17 cellular contexts compared by ENCODE assay signal in genomic region chr11:61328351-61328750, GRCh38. TPM values are rescaled to one million over a fixed set of nuclear protein-coding genes. Genes with fewer than 3 reads are reported as not detected.
DNase-seq lines count a peak whose midpoint lies in the region; ATAC-seq, FAIRE-seq and TF ChIP-seq lines count a peak whose summit lies in the region.
"Had no signal": no experiment of that assay in that cellular context is flagged by ENCODE, and none has a peak within 500 bp of the region (broad histone marks: within the 10 kb centered on the region; RNA-seq: fewer than 3 reads in every experiment).

No MANE protein-coding gene starts in this region.

- H3K9me3 Mint-ChIP-seq in endothelial cell (ENCODE audit: unreplicated experiment), result no peaks in the 10 kb centered on the region

- no peak for FAIRE-seq in RCC 7860 (lab: Jason Lieb, UNC)
- FAIRE-seq: H54 had no signal

- peaks cover 30% of the 10 kb centered on the region for H3K36me3 ChIP-seq in GM23248 (ENCODE audit: low read depth)
- peaks cover 62% of the 10 kb centered on the region for H3K36me3 ChIP-seq in osteoblast (ENCODE audit: insufficient read depth, low read length)

- H3K27ac Mint-ChIP-seq in endothelial cell (ENCODE audit: unreplicated experiment), result peak overlapping the region; percentile 13

- in situ Hi-C loops in GM23248 (cut with MboI), result no loop called here

- 91 to 93% methylated on average over 9 of the region's 9 CpGs for WGBS in GM23248 (ENCODE audit: low coverage in 1 of 2, low lambda C conversion rate in 2 of 2, missing lambda C conversion rate in 2 of 2), 2 experiments

- no peaks in the 10 kb centered on the region for H4K20me1 ChIP-seq in GM23248 (ENCODE audit: insufficient read depth)
- peaks cover 44% of the 10 kb centered on the region for H4K20me1 ChIP-seq in osteoblast (ENCODE audit: insufficient read depth, low read length)

- H3K79me2 ChIP-seq in GM23248 (ENCODE audit: insufficient read depth), result peaks cover 93% of the 10 kb centered on the region
- peaks cover 87% of the 10 kb centered on the region for H3K79me2 ChIP-seq in osteoblast (ENCODE audit: insufficient read depth, low read length)

- H3K36me3 Mint-ChIP-seq in endothelial cell (ENCODE audit: low read depth, unreplicated experiment), result peaks cover 40% of the 10 kb centered on the region

- ATAC-seq in HG03196 (IDR thresholded peaks at IDR 0.05; ENCODE audit: unreplicated experiment), result no peak

- H3K27ac ChIP-seq in GM23248 (peak overlapping the region; percentile 55), osteoblast (ENCODE audit: low read depth, low read length) (peak overlapping the region; percentile 49)
- H3K27ac ChIP-seq: BLaER1, Peyer's patch had no signal

- peaks cover 12% of the 10 kb centered on the region for H3K4me1 Mint-ChIP-seq in endothelial cell (ENCODE audit: unreplicated experiment)

- H3K4me1 ChIP-seq in GM23248 (ENCODE audit: insufficient read depth) (peaks cover 46% of the 10 kb centered on the region), osteoblast (ENCODE audit: insufficient read depth, low read length) (peaks cover 24% of the 10 kb centered on the region)

- DNase-seq in GM23248 (no peak), LHCN-M2 (ENCODE audit: low read depth) (peak; percentile 31), endothelial cell (ENCODE audit: low spot score) (no peak), osteoblast (ENCODE audit: insufficient read length, low spot score, missing footprints) (no peak), RCC 7860 (ENCODE audit: low spot score) (no peak), NOMO-1 treated with dmso at 0.1 percent for 144 hours (lab: John Stamatoyannopoulos, UW; ENCODE audit: unreplicated experiment) (no peak)
- DNase-seq: DMS 273 treated with DMSO at 0.1 percent for 48 hours, NCI-H1436 treated with DMSO at 0.1 percent for 48 hours, NCI-H2107, NCI-H345, NCI-H526 treated with DMSO at 0.1 percent for 48 hours, Peyer's patch, SIG-M5 had no signal

- no peaks in the 10 kb centered on the region for H3K9me2 ChIP-seq in GM23248 (ENCODE audit: insufficient read depth)

- H2AFZ ChIP-seq in GM23248 (no peak overlapping the region), osteoblast (ENCODE audit: low read length) (no peak overlapping the region)

- H3K4me3 Mint-ChIP-seq in endothelial cell (ENCODE audit: unreplicated experiment), result no peak overlapping the region

- peaks cover 3% of the 10 kb centered on the region for H3K27me3 Mint-ChIP-seq in endothelial cell (ENCODE audit: unreplicated experiment)

- H3K9me3 ChIP-seq in GM23248 (ENCODE audit: low read depth) (no peaks in the 10 kb centered on the region), osteoblast (ENCODE audit: low read depth, low read length) (no peaks in the 10 kb centered on the region)
- H3K9me3 ChIP-seq: BLaER1, Peyer's patch had no signal

- H3K4me3 ChIP-seq in GM23248, result 0 out of 2 replicates have a peak overlapping the region, but pooled peaks have one; percentile 3
- H3K4me3 ChIP-seq in osteoblast (ENCODE audit: insufficient read depth, low read length), result no peak overlapping the region
- H3K4me3 ChIP-seq: BLaER1, Peyer's patch had no signal

- peaks cover 37% of the 10 kb centered on the region for H3F3A ChIP-seq in GM23248 (ENCODE audit: insufficient read depth)

- TF ChIP-seq CTCF in endothelial cell (IDR thresholded peaks at IDR 0.05; ENCODE audit: unreplicated experiment) (no peak), osteoblast (IDR thresholded peaks at IDR 0.05; ENCODE audit: extremely low read depth, low read depth, low read length) (no peak)

- H3K27me3 ChIP-seq in GM23248 (replicated peaks; ENCODE audit: insufficient read depth) (no peaks in the 10 kb centered on the region), osteoblast (ENCODE audit: insufficient read depth, low read length) (no peaks in the 10 kb centered on the region)
- H3K27me3 ChIP-seq: BLaER1, Peyer's patch had no signal

- H3K4me2 ChIP-seq in GM23248 (ENCODE audit: unreplicated experiment) (peak overlapping the region; percentile 46), osteoblast (ENCODE audit: insufficient read depth, low read length) (no peak overlapping the region)
- H3K4me2 ChIP-seq: BLaER1 had no signal

- H3K9ac ChIP-seq in GM23248, result peak overlapping the region; percentile 12; the same call in 1 of the 2 replicates
- H3K9ac ChIP-seq: BLaER1 had no signal

RNA-seq across cellular contexts. Expression of gene DDB1, which starts 4.6 kb away (rescaled TPM):
- total RNA-seq in GM23248 (2014; rRNA removed; shearing (Covaris generic)), result 229 and 252 TPM in 2 replicates
- polyA plus RNA-seq in GM23248 (2016; fragmentation: Nextera tagmentation; extraction: Ambion mirVana), result 160 and 162 TPM in 2 replicates
- total RNA-seq in LHCN-M2 (2014; rRNA removed) (205 and 231 TPM in 2 replicates), endothelial cell (ENCODE audit: unreplicated experiment) (239 TPM), osteoblast (330 and 331 TPM in 2 replicates)
- 168 TPM for polyA plus RNA-seq in LHCN-M2 (2012)

RNA-seq across cellular contexts. Expression of gene TKFC, which starts 4.7 kb away (rescaled TPM):
- 44.3 and 44.6 TPM in 2 replicates for total RNA-seq in GM23248 (2014; rRNA removed; shearing (Covaris generic))
- 35.3 and 39.8 TPM in 2 replicates for polyA plus RNA-seq in GM23248 (2016; fragmentation: Nextera tagmentation; extraction: Ambion mirVana)
- 39.5 and 41.4 TPM in 2 replicates for total RNA-seq in LHCN-M2 (2014; rRNA removed)
- polyA plus RNA-seq in LHCN-M2 (2012), result 23.7 TPM
- total RNA-seq in endothelial cell (ENCODE audit: unreplicated experiment), result 53.1 TPM
- 21.8 and 30.0 TPM in 2 replicates for total RNA-seq in osteoblast

RNA-seq across cellular contexts. Expression of gene VWCE, which starts 33.2 kb away (rescaled TPM):
- total RNA-seq in GM23248 (2014; rRNA removed; shearing (Covaris generic)), result 0.76 and 1.1 TPM in 2 replicates
- 0.61 and 0.70 TPM in 2 replicates for polyA plus RNA-seq in GM23248 (2016; fragmentation: Nextera tagmentation; extraction: Ambion mirVana)
- total RNA-seq in LHCN-M2 (2014; rRNA removed) (1.2 and 1.7 TPM in 2 replicates), endothelial cell (ENCODE audit: unreplicated experiment) (25.3 TPM), osteoblast (4.7 and 6.2 TPM in 2 replicates)
- 0.45 TPM for polyA plus RNA-seq in LHCN-M2 (2012)
- total RNA-seq: Daoy had no signal

RNA-seq across cellular contexts. Expression of gene CYB561A3, which starts 33.3 kb away (rescaled TPM):
- total RNA-seq in GM23248 (2014; rRNA removed; shearing (Covaris generic)), result 38.4 and 49.0 TPM in 2 replicates
- polyA plus RNA-seq in GM23248 (2016; fragmentation: Nextera tagmentation; extraction: Ambion mirVana), result 42.9 and 52.3 TPM in 2 replicates
- total RNA-seq in LHCN-M2 (2014; rRNA removed), result 97.0 and 135 TPM in 2 replicates
- polyA plus RNA-seq in LHCN-M2 (2012), result 107 TPM
- 21.6 TPM for total RNA-seq in endothelial cell (ENCODE audit: unreplicated experiment)
- total RNA-seq in osteoblast, result 149 and 151 TPM in 2 replicates

RNA-seq across cellular contexts. Expression of gene TMEM138, which starts 33.8 kb away (rescaled TPM):
- 19.0 and 21.5 TPM in 2 replicates for total RNA-seq in GM23248 (2014; rRNA removed; shearing (Covaris generic))
- 48.3 and 50.2 TPM in 2 replicates for polyA plus RNA-seq in GM23248 (2016; fragmentation: Nextera tagmentation; extraction: Ambion mirVana)
- total RNA-seq in LHCN-M2 (2014; rRNA removed) (66.3 and 70.2 TPM in 2 replicates), endothelial cell (ENCODE audit: unreplicated experiment) (18.8 TPM), osteoblast (41.3 and 48.3 TPM in 2 replicates)
- polyA plus RNA-seq in LHCN-M2 (2012), result 119 TPM
